ENCODE assay signal across 1 cellular context in the genomic region with DNA sequence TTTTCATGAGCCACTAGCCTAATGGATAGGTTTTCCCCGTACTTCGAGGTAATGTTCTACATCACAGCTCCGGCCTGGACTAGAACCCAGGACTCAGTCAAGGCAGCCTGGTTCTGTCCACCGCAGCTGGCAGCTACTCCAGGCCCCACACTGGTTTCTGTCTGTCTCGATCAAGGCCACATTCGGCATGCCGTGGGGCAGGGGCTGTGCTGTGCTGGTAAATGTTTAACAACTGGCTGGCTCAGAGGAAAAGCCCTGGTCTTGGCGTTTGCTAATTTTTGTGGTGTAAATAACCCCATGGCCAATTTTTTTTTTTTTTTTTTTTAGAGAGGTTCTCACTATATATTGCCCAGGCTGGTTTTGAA.
TF ChIP-seq lines count a peak whose summit lies in the region.

No MANE protein-coding gene starts in this region.

TF ChIP-seq in HepG2, 621 proteins besides CTCF, POLR2A, EP300 and RAD21 (continued from another document and continues in another):
- TF ChIP-seq, protein P1, sequence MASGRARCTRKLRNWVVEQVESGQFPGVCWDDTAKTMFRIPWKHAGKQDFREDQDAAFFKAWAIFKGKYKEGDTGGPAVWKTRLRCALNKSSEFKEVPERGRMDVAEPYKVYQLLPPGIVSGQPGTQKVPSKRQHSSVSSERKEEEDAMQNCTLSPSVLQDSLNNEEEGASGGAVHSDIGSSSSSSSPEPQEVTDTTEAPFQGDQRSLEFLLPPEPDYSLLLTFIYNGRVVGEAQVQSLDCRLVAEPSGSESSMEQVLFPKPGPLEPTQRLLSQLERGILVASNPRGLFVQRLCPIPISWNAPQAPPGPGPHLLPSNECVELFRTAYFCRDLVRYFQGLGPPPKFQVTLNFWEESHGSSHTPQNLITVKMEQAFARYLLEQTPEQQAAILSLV (CRISPR knock-in tag; IDR thresholded peaks at IDR 0.05; ENCODE audit: borderline replicate concordance), result no peak
- TF ChIP-seq RBM22 (optimal IDR thresholded peaks at IDR 0.05; ENCODE audit: low read length) (no peak), FOXJ3 (CRISPR knock-in tag; IDR thresholded peaks at IDR 0.05; ENCODE audit: borderline replicate concordance) (0 out of 2 replicates have a peak, but pooled peaks have one; percentile 42), ZNF274 (CRISPR knock-in tag; IDR thresholded peaks at IDR 0.05) (no peak), FOXA3 (CRISPR knock-in tag; IDR thresholded peaks at IDR 0.05) (peak; percentile 35; the same call in 1 of the 2 replicates), ZNF333 (CRISPR knock-in tag; IDR thresholded peaks at IDR 0.05; ENCODE audit: borderline replicate concordance) (peak; percentile 67; the same call in 1 of the 2 replicates), ATF7-NPFF (CRISPR knock-in tag; IDR thresholded peaks at IDR 0.05; ENCODE audit: low read depth) (no peak), MBD4 (IDR thresholded peaks at IDR 0.05; ENCODE audit: borderline replicate concordance, low read length) (no peak), ZNF460 (CRISPR knock-in tag; IDR thresholded peaks at IDR 0.05; ENCODE audit: borderline replicate concordance) (no peak), ZNF367 (CRISPR knock-in tag; IDR thresholded peaks at IDR 0.05; ENCODE audit: borderline replicate concordance) (no peak), MEIS1 (CRISPR knock-in tag; IDR thresholded peaks at IDR 0.05; ENCODE audit: borderline replicate concordance) (no peak), ZNF788 (CRISPR knock-in tag; IDR thresholded peaks at IDR 0.05; ENCODE audit: borderline replicate concordance) (peak; percentile 39; the same call in 1 of the 2 replicates), KLF9 (CRISPR knock-in tag; IDR thresholded peaks at IDR 0.05; ENCODE audit: low read depth) (no peak), PAWR (CRISPR knock-in tag; IDR thresholded peaks at IDR 0.05; ENCODE audit: borderline replicate concordance) (no peak), SKI (IDR thresholded peaks at IDR 0.05; ENCODE audit: partially characterized antibody) (peak; percentile 38), ZNF614 (CRISPR knock-in tag; IDR thresholded peaks at IDR 0.05; ENCODE audit: borderline replicate concordance) (peak; percentile 27; the same call in 1 of the 2 replicates), ZBTB42 (CRISPR knock-in tag; IDR thresholded peaks at IDR 0.05) (no peak), RFXAP (CRISPR knock-in tag; IDR thresholded peaks at IDR 0.05; ENCODE audit: borderline replicate concordance) (0 out of 2 replicates have a peak, but pooled peaks have one; percentile 6), ZNF724P (CRISPR knock-in tag; IDR thresholded peaks at IDR 0.05; ENCODE audit: borderline replicate concordance) (no peak), ZNF256 (CRISPR knock-in tag; conservative IDR thresholded peaks at IDR 0.05) (no peak), SSRP1 (CRISPR knock-in tag; IDR thresholded peaks at IDR 0.05) (peak; percentile 41; the same call in 1 of the 2 replicates), RBM39 (IDR thresholded peaks at IDR 0.05; ENCODE audit: low read depth, low read length, poor library complexity, severe bottlenecking) (no peak)
- TF ChIP-seq, protein P2, sequence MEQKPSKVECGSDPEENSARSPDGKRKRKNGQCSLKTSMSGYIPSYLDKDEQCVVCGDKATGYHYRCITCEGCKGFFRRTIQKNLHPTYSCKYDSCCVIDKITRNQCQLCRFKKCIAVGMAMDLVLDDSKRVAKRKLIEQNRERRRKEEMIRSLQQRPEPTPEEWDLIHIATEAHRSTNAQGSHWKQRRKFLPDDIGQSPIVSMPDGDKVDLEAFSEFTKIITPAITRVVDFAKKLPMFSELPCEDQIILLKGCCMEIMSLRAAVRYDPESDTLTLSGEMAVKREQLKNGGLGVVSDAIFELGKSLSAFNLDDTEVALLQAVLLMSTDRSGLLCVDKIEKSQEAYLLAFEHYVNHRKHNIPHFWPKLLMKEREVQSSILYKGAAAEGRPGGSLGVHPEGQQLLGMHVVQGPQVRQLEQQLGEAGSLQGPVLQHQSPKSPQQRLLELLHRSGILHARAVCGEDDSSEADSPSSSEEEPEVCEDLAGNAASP (CRISPR knock-in tag; IDR thresholded peaks at IDR 0.05; ENCODE audit: borderline replicate concordance), result no peak
- TF ChIP-seq, protein P3, sequence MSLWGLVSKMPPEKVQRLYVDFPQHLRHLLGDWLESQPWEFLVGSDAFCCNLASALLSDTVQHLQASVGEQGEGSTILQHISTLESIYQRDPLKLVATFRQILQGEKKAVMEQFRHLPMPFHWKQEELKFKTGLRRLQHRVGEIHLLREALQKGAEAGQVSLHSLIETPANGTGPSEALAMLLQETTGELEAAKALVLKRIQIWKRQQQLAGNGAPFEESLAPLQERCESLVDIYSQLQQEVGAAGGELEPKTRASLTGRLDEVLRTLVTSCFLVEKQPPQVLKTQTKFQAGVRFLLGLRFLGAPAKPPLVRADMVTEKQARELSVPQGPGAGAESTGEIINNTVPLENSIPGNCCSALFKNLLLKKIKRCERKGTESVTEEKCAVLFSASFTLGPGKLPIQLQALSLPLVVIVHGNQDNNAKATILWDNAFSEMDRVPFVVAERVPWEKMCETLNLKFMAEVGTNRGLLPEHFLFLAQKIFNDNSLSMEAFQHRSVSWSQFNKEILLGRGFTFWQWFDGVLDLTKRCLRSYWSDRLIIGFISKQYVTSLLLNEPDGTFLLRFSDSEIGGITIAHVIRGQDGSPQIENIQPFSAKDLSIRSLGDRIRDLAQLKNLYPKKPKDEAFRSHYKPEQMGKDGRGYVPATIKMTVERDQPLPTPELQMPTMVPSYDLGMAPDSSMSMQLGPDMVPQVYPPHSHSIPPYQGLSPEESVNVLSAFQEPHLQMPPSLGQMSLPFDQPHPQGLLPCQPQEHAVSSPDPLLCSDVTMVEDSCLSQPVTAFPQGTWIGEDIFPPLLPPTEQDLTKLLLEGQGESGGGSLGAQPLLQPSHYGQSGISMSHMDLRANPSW (CRISPR knock-in tag; IDR thresholded peaks at IDR 0.05; ENCODE audit: borderline replicate concordance), result no peak
- TF ChIP-seq, protein P4, sequence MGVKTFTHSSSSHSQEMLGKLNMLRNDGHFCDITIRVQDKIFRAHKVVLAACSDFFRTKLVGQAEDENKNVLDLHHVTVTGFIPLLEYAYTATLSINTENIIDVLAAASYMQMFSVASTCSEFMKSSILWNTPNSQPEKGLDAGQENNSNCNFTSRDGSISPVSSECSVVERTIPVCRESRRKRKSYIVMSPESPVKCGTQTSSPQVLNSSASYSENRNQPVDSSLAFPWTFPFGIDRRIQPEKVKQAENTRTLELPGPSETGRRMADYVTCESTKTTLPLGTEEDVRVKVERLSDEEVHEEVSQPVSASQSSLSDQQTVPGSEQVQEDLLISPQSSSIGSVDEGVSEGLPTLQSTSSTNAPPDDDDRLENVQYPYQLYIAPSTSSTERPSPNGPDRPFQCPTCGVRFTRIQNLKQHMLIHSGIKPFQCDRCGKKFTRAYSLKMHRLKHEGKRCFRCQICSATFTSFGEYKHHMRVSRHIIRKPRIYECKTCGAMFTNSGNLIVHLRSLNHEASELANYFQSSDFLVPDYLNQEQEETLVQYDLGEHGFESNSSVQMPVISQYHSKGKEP (CRISPR knock-in tag; IDR thresholded peaks at IDR 0.05), result no peak
- TF ChIP-seq, protein P5, sequence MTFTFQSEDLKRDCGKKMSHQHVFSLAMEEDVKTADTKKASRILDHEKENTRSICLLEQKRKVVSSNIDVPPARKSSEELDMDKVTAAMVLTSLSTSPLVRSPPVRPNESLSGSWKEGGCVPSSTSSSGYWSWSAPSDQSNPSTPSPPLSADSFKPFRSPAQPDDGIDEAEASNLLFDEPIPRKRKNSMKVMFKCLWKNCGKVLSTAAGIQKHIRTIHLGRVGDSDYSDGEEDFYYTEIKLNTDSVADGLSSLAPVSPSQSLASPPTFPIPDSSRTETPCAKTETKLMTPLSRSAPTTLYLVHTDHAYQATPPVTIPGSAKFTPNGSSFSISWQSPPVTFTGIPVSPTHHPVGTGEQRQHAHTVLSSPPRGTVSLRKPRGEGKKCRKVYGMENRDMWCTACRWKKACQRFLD (CRISPR knock-in tag; IDR thresholded peaks at IDR 0.05; ENCODE audit: borderline replicate concordance), result no peak
- TF ChIP-seq, protein P6, sequence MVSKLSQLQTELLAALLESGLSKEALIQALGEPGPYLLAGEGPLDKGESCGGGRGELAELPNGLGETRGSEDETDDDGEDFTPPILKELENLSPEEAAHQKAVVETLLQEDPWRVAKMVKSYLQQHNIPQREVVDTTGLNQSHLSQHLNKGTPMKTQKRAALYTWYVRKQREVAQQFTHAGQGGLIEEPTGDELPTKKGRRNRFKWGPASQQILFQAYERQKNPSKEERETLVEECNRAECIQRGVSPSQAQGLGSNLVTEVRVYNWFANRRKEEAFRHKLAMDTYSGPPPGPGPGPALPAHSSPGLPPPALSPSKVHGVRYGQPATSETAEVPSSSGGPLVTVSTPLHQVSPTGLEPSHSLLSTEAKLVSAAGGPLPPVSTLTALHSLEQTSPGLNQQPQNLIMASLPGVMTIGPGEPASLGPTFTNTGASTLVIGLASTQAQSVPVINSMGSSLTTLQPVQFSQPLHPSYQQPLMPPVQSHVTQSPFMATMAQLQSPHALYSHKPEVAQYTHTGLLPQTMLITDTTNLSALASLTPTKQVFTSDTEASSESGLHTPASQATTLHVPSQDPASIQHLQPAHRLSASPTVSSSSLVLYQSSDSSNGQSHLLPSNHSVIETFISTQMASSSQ (IDR thresholded peaks at IDR 0.05; ENCODE audit: low read depth), result peak; percentile 95
- TF ChIP-seq, protein P6 (CRISPR knock-in tag; IDR thresholded peaks at IDR 0.05; ENCODE audit: borderline replicate concordance), result peak; percentile 97
- TF ChIP-seq, protein P7, sequence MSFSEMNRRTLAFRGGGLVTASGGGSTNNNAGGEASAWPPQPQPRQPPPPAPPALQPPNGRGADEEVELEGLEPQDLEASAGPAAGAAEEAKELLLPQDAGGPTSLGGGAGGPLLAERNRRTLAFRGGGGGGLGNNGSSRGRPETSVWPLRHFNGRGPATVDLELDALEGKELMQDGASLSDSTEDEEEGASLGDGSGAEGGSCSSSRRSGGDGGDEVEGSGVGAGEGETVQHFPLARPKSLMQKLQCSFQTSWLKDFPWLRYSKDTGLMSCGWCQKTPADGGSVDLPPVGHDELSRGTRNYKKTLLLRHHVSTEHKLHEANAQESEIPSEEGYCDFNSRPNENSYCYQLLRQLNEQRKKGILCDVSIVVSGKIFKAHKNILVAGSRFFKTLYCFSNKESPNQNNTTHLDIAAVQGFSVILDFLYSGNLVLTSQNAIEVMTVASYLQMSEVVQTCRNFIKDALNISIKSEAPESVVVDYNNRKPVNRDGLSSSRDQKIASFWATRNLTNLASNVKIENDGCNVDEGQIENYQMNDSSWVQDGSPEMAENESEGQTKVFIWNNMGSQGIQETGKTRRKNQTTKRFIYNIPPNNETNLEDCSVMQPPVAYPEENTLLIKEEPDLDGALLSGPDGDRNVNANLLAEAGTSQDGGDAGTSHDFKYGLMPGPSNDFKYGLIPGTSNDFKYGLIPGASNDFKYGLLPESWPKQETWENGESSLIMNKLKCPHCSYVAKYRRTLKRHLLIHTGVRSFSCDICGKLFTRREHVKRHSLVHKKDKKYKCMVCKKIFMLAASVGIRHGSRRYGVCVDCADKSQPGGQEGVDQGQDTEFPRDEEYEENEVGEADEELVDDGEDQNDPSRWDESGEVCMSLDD (CRISPR knock-in tag; IDR thresholded peaks at IDR 0.05; ENCODE audit: borderline replicate concordance), result no peak
- TF ChIP-seq, protein P8, sequence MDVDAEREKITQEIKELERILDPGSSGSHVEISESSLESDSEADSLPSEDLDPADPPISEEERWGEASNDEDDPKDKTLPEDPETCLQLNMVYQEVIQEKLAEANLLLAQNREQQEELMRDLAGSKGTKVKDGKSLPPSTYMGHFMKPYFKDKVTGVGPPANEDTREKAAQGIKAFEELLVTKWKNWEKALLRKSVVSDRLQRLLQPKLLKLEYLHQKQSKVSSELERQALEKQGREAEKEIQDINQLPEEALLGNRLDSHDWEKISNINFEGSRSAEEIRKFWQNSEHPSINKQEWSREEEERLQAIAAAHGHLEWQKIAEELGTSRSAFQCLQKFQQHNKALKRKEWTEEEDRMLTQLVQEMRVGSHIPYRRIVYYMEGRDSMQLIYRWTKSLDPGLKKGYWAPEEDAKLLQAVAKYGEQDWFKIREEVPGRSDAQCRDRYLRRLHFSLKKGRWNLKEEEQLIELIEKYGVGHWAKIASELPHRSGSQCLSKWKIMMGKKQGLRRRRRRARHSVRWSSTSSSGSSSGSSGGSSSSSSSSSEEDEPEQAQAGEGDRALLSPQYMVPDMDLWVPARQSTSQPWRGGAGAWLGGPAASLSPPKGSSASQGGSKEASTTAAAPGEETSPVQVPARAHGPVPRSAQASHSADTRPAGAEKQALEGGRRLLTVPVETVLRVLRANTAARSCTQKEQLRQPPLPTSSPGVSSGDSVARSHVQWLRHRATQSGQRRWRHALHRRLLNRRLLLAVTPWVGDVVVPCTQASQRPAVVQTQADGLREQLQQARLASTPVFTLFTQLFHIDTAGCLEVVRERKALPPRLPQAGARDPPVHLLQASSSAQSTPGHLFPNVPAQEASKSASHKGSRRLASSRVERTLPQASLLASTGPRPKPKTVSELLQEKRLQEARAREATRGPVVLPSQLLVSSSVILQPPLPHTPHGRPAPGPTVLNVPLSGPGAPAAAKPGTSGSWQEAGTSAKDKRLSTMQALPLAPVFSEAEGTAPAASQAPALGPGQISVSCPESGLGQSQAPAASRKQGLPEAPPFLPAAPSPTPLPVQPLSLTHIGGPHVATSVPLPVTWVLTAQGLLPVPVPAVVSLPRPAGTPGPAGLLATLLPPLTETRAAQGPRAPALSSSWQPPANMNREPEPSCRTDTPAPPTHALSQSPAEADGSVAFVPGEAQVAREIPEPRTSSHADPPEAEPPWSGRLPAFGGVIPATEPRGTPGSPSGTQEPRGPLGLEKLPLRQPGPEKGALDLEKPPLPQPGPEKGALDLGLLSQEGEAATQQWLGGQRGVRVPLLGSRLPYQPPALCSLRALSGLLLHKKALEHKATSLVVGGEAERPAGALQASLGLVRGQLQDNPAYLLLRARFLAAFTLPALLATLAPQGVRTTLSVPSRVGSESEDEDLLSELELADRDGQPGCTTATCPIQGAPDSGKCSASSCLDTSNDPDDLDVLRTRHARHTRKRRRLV (CRISPR knock-in tag; IDR thresholded peaks at IDR 0.05), result 0 out of 2 replicates have a peak, but pooled peaks have one; percentile 50
- TF ChIP-seq, protein P9, sequence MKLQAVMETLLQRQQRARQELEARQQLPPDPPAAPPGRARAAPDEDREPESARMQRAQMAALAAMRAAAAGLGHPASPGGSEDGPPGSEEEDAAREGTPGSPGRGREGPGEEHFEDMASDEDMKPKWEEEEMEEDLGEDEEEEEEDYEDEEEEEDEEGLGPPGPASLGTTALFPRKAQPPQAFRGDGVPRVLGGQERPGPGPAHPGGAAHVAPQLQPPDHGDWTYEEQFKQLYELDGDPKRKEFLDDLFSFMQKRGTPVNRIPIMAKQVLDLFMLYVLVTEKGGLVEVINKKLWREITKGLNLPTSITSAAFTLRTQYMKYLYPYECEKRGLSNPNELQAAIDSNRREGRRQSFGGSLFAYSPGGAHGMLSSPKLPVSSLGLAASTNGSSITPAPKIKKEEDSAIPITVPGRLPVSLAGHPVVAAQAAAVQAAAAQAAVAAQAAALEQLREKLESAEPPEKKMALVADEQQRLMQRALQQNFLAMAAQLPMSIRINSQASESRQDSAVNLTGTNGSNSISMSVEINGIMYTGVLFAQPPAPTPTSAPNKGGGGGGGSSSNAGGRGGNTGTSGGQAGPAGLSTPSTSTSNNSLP (IDR thresholded peaks at IDR 0.05; ENCODE audit: low read depth, low read length), result peak; percentile 24; the same call in 1 of the 2 replicates
